8 cellular contexts compared by ENCODE assay signal in the genomic region with DNA sequence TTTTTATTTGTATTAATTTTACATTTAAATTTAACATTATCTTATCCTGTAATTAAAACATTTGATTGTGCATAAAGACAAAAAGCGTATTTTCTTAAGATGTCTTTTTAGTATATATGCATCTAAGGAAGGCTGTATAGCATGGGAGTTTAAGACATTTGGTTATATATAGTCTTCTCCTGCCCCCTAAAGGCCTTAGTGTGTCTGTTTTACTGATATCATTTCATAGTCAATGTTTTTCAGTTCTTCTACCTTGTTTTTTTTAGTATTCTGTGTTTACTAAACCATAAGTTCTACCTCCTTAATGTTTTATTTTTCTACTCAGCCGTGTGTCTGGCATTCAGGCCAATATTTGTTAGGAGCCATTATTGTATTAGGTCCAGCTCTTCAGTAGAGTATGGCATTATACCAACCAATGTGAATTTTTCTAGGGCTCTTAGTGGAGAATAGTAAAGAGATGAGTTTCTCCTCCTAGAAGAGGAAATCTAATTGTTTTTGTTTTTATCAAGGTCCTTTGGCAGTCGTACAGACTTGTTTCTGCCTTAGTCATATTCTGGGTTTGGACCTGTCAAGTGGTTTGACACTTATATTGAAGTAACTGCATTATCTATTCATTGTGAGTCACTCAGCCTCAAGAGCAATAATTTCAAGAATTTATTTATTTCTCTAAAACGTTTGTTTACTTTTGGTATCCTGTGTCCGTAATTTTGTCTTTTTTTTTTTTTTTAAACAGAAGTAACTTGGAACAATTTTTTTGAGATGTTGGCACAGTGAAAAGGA.
DNase-seq lines count a peak whose midpoint lies in the region; ATAC-seq, FAIRE-seq and TF ChIP-seq lines count a peak whose summit lies in the region.

No MANE protein-coding gene starts in this region.

- DNase-seq in COLO829 (ENCODE audit: low spot score) = peak; percentile 6
- DNase-seq in SK-N-DZ (ENCODE audit: low spot score) = peak; percentile 41
- peak; percentile 16 for DNase-seq in globus pallidus (ENCODE audit: low spot score)
- peak; percentile 46 for DNase-seq in small intestine
- DNase-seq in DMS153 treated with DMSO at 0.1 percent for 48 hours (lab: John Stamatoyannopoulos, UW; ENCODE audit: unreplicated experiment) = no peak

- H3K27me3 ChIP-seq in small intestine (ENCODE audit: control insufficient read depth in 2 of 2, insufficient read depth in 2 of 2, low read length in 2 of 2) = no peaks in the 10 kb centered on the region

- H3K4me1 ChIP-seq in small intestine (ENCODE audit: control insufficient read depth in 2 of 2, insufficient read depth in 1 of 2, low read depth in 1 of 2, low read length in 1 of 2) = no peaks in the 10 kb centered on the region

- no peak for FAIRE-seq in small intestine (lab: Jason Lieb, UNC)

- TF ChIP-seq RAD21 in Ishikawa (IDR thresholded peaks at IDR 0.05; ENCODE audit: low read depth) = peak; percentile 53

- peaks cover 3 to 4% of the 10 kb centered on the region in 2 donors for H3K36me3 ChIP-seq in small intestine (ENCODE audit: control insufficient read depth in 2 of 2, insufficient read depth in 2 of 2, low read length in 2 of 2)

- H3K27ac ChIP-seq in small intestine (ENCODE audit: low read depth in 1 of 2, low read length in 1 of 2) = no peak overlapping the region

- 51 to 60% (median 59%) methylated on average over 5 of the region's 5 CpGs for WGBS in small intestine, 3 donors

- no peaks in the 10 kb centered on the region for H3K9me3 ChIP-seq in small intestine (ENCODE audit: control insufficient read depth, low read depth)

- no peak overlapping the region for H3K4me3 ChIP-seq in small intestine (ENCODE audit: low read depth in 1 of 2, low read length in 2 of 2)

- ATAC-seq in GM19351 (IDR thresholded peaks at IDR 0.05; ENCODE audit: unreplicated experiment) = peak; percentile 85
- no peak for ATAC-seq in HG03108 (IDR thresholded peaks at IDR 0.05; ENCODE audit: unreplicated experiment)

- TF ChIP-seq EP300 in Ishikawa (IDR thresholded peaks at IDR 0.05; ENCODE audit: borderline replicate concordance) = no peak

TF ChIP-seq in Ishikawa, 13 proteins besides CTCF, POLR2A, EP300 and RAD21:
- TF ChIP-seq TCF12 (IDR thresholded peaks at IDR 0.05; ENCODE audit: low read depth) = no peak
TF ChIP-seq in Ishikawa: peak in this region for 0.
